8 cellular contexts compared by ENCODE assay signal in the genomic region with DNA sequence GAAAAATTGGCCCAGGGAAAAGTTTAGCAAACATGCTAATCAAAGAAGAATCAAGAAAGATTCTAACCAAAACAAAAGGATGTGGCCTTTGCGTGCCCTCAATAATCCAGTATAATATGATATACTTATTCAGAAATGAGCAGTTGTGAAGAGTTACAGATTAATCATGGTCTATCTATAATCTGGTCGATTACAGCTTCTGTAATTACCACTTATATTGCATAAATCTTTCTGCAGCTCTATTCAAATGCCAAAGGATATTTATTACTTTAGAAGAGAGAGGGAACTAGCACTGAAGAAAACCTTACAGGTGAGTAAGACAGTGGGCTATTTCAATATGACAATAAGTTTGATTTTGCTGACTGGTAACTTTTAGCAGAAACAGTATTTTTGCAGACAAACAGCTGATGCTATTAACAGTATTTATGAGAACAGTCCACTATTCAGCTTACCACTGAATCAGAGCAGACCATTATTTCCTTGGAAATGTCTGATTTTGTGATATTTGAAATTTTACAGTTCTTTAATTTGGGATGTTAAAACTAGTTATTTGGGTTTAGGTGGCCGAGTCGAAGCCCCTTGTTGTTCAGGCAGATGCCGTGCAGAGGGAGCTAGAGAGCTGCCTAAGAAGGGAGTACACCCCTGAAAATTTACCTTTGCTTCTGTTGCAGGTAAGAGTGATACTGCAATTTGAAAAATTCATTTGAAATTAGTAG.
DNase-seq lines count a peak whose midpoint lies in the region; ATAC-seq and TF ChIP-seq lines count a peak whose summit lies in the region.

No MANE protein-coding gene starts in this region.

- H3K4me1 Mint-ChIP-seq in CD4-positive, alpha-beta T cell (ENCODE audit: low read depth), result no peaks in the 10 kb centered on the region
- H3K4me1 Mint-ChIP-seq in activated T-cell treated with anti-CD3 and anti-CD28 coated beads, Interleukin-2, amount 50 U/mL, for 24 hours (ENCODE audit: low read depth), result no peaks in the 10 kb centered on the region

- no peak overlapping the region for H3K27ac ChIP-seq in CD4-positive, alpha-beta T cell (ENCODE audit: low read depth, low read length)
- H3K27ac ChIP-seq in OCI-LY7 (ENCODE audit: low read depth, low read length, poor library complexity, severe bottlenecking) (no peak overlapping the region), osteoblast (ENCODE audit: low read depth, low read length) (no peak overlapping the region), thyroid gland (no peak overlapping the region)

- peak; percentile 95 for TF ChIP-seq CTCF in CD4-positive, alpha-beta T cell (IDR thresholded peaks at IDR 0.05)
- peak; percentile 98 for TF ChIP-seq CTCF in OCI-LY7 (conservative IDR thresholded peaks at IDR 0.05; ENCODE audit: low read length)
- TF ChIP-seq CTCF in fibroblast of the aortic adventitia (IDR thresholded peaks at IDR 0.05; ENCODE audit: insufficient read depth, low read length), result peak; percentile 99
- TF ChIP-seq CTCF in osteoblast (IDR thresholded peaks at IDR 0.05; ENCODE audit: extremely low read depth, low read depth, low read length), result peak; percentile 97
- TF ChIP-seq CTCF in thyroid gland (IDR thresholded peaks at IDR 0.05), result peak; percentile 70 to 96 (median 92)

- ATAC-seq in CD4-positive, alpha-beta T cell (ENCODE audit: poor library complexity), result peak; percentile 93
- peak; percentile 54 for ATAC-seq in HG02678 (IDR thresholded peaks at IDR 0.05; ENCODE audit: unreplicated experiment)
- no peak for ATAC-seq in HG02870 (IDR thresholded peaks at IDR 0.05; ENCODE audit: unreplicated experiment)

- no peak overlapping the region for H3K27ac Mint-ChIP-seq in CD4-positive, alpha-beta T cell
- no peak overlapping the region for H3K27ac Mint-ChIP-seq in activated T-cell treated with anti-CD3 and anti-CD28 coated beads, Interleukin-2, amount 50 U/mL, for 24 hours

- peaks cover 12% of the 10 kb centered on the region for H3K4me1 ChIP-seq in OCI-LY7 (ENCODE audit: insufficient read depth, low read length, poor library complexity, severe bottlenecking)
- H3K4me1 ChIP-seq in osteoblast (ENCODE audit: insufficient read depth, low read length), result peaks cover under 1% of the 10 kb centered on the region
- H3K4me1 ChIP-seq in thyroid gland, result peaks cover 0 to 3% of the 10 kb centered on the region in 2 donors

- no peaks in the 10 kb centered on the region for H3K36me3 Mint-ChIP-seq in CD4-positive, alpha-beta T cell (ENCODE audit: low read depth)
- H3K36me3 Mint-ChIP-seq in activated T-cell treated with anti-CD3 and anti-CD28 coated beads, Interleukin-2, amount 50 U/mL, for 24 hours (ENCODE audit: low read depth), result peaks cover 10% of the 10 kb centered on the region

- peaks cover 3% of the 10 kb centered on the region for H3K9me3 Mint-ChIP-seq in CD4-positive, alpha-beta T cell
- peaks cover 16% of the 10 kb centered on the region for H3K9me3 Mint-ChIP-seq in activated T-cell treated with anti-CD3 and anti-CD28 coated beads, Interleukin-2, amount 50 U/mL, for 24 hours

- H3K9me2 ChIP-seq in OCI-LY7 (ENCODE audit: insufficient read depth, low read length), result no peaks in the 10 kb centered on the region

- H3K4me3 Mint-ChIP-seq in CD4-positive, alpha-beta T cell, result no peak overlapping the region
- no peak overlapping the region for H3K4me3 Mint-ChIP-seq in activated T-cell treated with anti-CD3 and anti-CD28 coated beads, Interleukin-2, amount 50 U/mL, for 24 hours

- 34 to 36% methylated on average over 5 of the region's 5 CpGs for WGBS in thyroid gland, 2 donors

- H3K79me2 ChIP-seq in OCI-LY7 (ENCODE audit: insufficient read depth, low read depth, low read length) (no peaks in the 10 kb centered on the region), osteoblast (ENCODE audit: insufficient read depth, low read length) (no peaks in the 10 kb centered on the region)

- H3K36me3 ChIP-seq in OCI-LY7 (ENCODE audit: insufficient read depth, low read length) (no peaks in the 10 kb centered on the region), osteoblast (ENCODE audit: insufficient read depth, low read length) (no peaks in the 10 kb centered on the region), thyroid gland (no peaks in the 10 kb centered on the region)

- H3K4me2 ChIP-seq in OCI-LY7 (ENCODE audit: low read length), result no peak overlapping the region
- peak overlapping the region; percentile 27 for H3K4me2 ChIP-seq in osteoblast (ENCODE audit: insufficient read depth, low read length)

- no TSS peak for BruUV-seq in OCI-LY7 (replicated peaks; lab: Mats Ljungman, UMichigan)

- intact Hi-C loops in CD4-positive, alpha-beta T cell (cut with DNase I, micrococcal nuclease), result loop anchor here (1.0 to 10.0 kb wide), 11 partner anchors 196 to 1197 kb away; a partner anchor contains a TSS
- intact Hi-C loops in OCI-LY7 (cut with micrococcal nuclease; ENCODE audit: unreplicated experiment) (loop anchor here (1.0 kb wide), 1 partner anchor 196 kb away; no protein-coding TSS in a partner anchor), thyroid gland (cut with DNase I) (loop anchor here (5.0 kb wide), 1 partner anchor 195 kb away; a partner anchor contains a TSS)

- H2AFZ ChIP-seq in OCI-LY7 (ENCODE audit: low read length) (no peak overlapping the region; the same call in 1 of the 2 replicates), osteoblast (ENCODE audit: low read length) (no peak overlapping the region)

- CTCF ChIA-PET in CD4-positive, alpha-beta T cell (lab: Charles Lee), result interaction anchor here (0.8 to 2.3 kb wide), 8 partner anchors 9 to 1204 kb away, joined by 3 to 28 read pairs (median 6); a partner anchor contains a TSS
- CTCF ChIA-PET in OCI-LY7 (lab: Charles Lee; ENCODE audit: unreplicated experiment), result interaction anchor here (1.8 kb wide), 1 partner anchor 196 kb away, joined by 10 read pairs; no protein-coding TSS in a partner anchor

- H3K9me3 ChIP-seq in CD4-positive, alpha-beta T cell (ENCODE audit: control insufficient read depth, low read length), result no peaks in the 10 kb centered on the region
- H3K9me3 ChIP-seq in OCI-LY7 (ENCODE audit: low read length) (no peaks in the 10 kb centered on the region), osteoblast (ENCODE audit: low read depth, low read length) (no peaks in the 10 kb centered on the region), thyroid gland (no peaks in the 10 kb centered on the region)

- POLR2A ChIA-PET in CD4-positive, alpha-beta T cell (lab: Charles Lee), result interaction anchor here (1.0 to 2.8 kb wide), 2 partner anchors 196 to 853 kb away, joined by 4 to 40 read pairs; a partner anchor contains a TSS
- POLR2A ChIA-PET in OCI-LY7 (lab: Charles Lee), result interaction anchor here (0.6 to 2.9 kb wide), 6 partner anchors 12 to 438 kb away, joined by 3 to 11 read pairs (median 3); a partner anchor contains a TSS

- no peak for TF ChIP-seq POLR2A in thyroid gland (IDR thresholded peaks at IDR 0.05)

- no peaks in the 10 kb centered on the region for H4K20me1 ChIP-seq in OCI-LY7 (ENCODE audit: insufficient read depth, low read length)
- no peaks in the 10 kb centered on the region for H4K20me1 ChIP-seq in osteoblast (ENCODE audit: insufficient read depth, low read length)

- peaks cover 15% of the 10 kb centered on the region for H3K27me3 ChIP-seq in CD4-positive, alpha-beta T cell (ENCODE audit: control insufficient read depth, insufficient read depth, low read length)
- H3K27me3 ChIP-seq in osteoblast (ENCODE audit: insufficient read depth, low read length) (peaks cover 29% of the 10 kb centered on the region), thyroid gland (no peaks in the 10 kb centered on the region)

- no peak overlapping the region for H3K4me3 ChIP-seq in OCI-LY7 (ENCODE audit: low read depth, low read length, poor library complexity, severe bottlenecking)
- no peak overlapping the region for H3K4me3 ChIP-seq in fibroblast of the aortic adventitia (ENCODE audit: low read depth, low read length)
- H3K4me3 ChIP-seq in osteoblast (ENCODE audit: insufficient read depth, low read length), result no peak overlapping the region
- H3K4me3 ChIP-seq in thyroid gland (replicated peaks in 1 of 3), result no peak overlapping the region

- H3K27me3 Mint-ChIP-seq in CD4-positive, alpha-beta T cell, result peaks cover 22% of the 10 kb centered on the region
- H3K27me3 Mint-ChIP-seq in activated T-cell treated with anti-CD3 and anti-CD28 coated beads, Interleukin-2, amount 50 U/mL, for 24 hours, result peaks cover 19% of the 10 kb centered on the region

- peak; percentile 35 to 61 (median 52) for DNase-seq in CD4-positive, alpha-beta T cell
- DNase-seq in OCI-LY7 (ENCODE audit: low spot score) (peak; percentile 65), fibroblast of the aortic adventitia (ENCODE audit: low read depth) (peak; percentile 51), osteoblast (ENCODE audit: insufficient read length, low spot score, missing footprints) (no peak), thyroid gland (peak; percentile 58 to 67)
- DNase-seq in activated T-cell treated with anti-CD3 and anti-CD28 coated beads, Interleukin-2, amount 50 U/mL, for 24 hours, result peak; percentile 71
